Comparison of ENCODE assay signal across 13 cellular contexts in genomic region chr15:29039466-29040366, GRCh38.
DNase-seq lines count a peak whose midpoint lies in the region; ATAC-seq and TF ChIP-seq lines count a peak whose summit lies in the region.
"Had no signal": no experiment of that assay in that cellular context is flagged by ENCODE, and none has a peak within 500 bp of the region (broad histone marks: within the 10 kb centered on the region; RNA-seq: fewer than 3 reads in every experiment).

No MANE protein-coding gene starts in this region.

- DNase-seq in activated naive CD4-positive, alpha-beta T cell treated with anti-CD3 and anti-CD28 coated beads for 36 hours = peak; percentile 46
- DNase-seq in activated naive CD4-positive, alpha-beta T cell treated with Interleukin-2 at 50 U/mL for 16 hours = no peak
- peak; percentile 46 for DNase-seq in activated CD8-positive, alpha-beta T cell treated with anti-CD3 and anti-CD28 coated beads, Interleukin-2, amount 10 ng/mL, durations not matched to agents 7 days and 5 days
- DNase-seq in glutamatergic neuron (no peak), NCI-H128 (lab: John Stamatoyannopoulos, UW; ENCODE audit: unreplicated experiment) (no peak), NCI-H2107 (lab: John Stamatoyannopoulos, UW) (no peak)
- peak; percentile 41 for DNase-seq in stimulated activated naive CD8-positive, alpha-beta T cell treated with anti-CD3 and anti-CD28 coated beads, Interleukin-15, Interleukin-2, amounts not matched to agents 100 U/mL and 50 U/mL, for 24 hours
- DNase-seq: Calu3, GF-D8, NCI-H1092 treated with DMSO at 0.1 percent for 48 hours, NCI-H446, sigmoid colon had no signal

- peaks cover 1% of the 10 kb centered on the region for H3K36me3 Mint-ChIP-seq in activated naive CD4-positive, alpha-beta T cell treated with anti-CD3 and anti-CD28 coated beads for 36 hours (ENCODE audit: low read depth)
- peaks cover 6% of the 10 kb centered on the region for H3K36me3 Mint-ChIP-seq in activated CD8-positive, alpha-beta T cell treated with anti-CD3 and anti-CD28 coated beads, Interleukin-2, amount 10 ng/mL, durations not matched to agents 7 days and 5 days (ENCODE audit: low read depth)
- no peaks in the 10 kb centered on the region for H3K36me3 Mint-ChIP-seq in glutamatergic neuron (ENCODE audit: unreplicated experiment)

- H3K27me3 Mint-ChIP-seq in activated naive CD4-positive, alpha-beta T cell treated with anti-CD3 and anti-CD28 coated beads for 36 hours (ENCODE audit: low read depth) = no peaks in the 10 kb centered on the region
- no peaks in the 10 kb centered on the region for H3K27me3 Mint-ChIP-seq in activated CD8-positive, alpha-beta T cell treated with anti-CD3 and anti-CD28 coated beads, Interleukin-2, amount 10 ng/mL, durations not matched to agents 7 days and 5 days (ENCODE audit: low read depth)
- peaks cover 10% of the 10 kb centered on the region for H3K27me3 Mint-ChIP-seq in glutamatergic neuron (ENCODE audit: unreplicated experiment)

- H3K9me3 Mint-ChIP-seq in activated naive CD4-positive, alpha-beta T cell treated with anti-CD3 and anti-CD28 coated beads for 36 hours = no peaks in the 10 kb centered on the region
- no peaks in the 10 kb centered on the region for H3K9me3 Mint-ChIP-seq in activated CD8-positive, alpha-beta T cell treated with anti-CD3 and anti-CD28 coated beads, Interleukin-2, amount 10 ng/mL, durations not matched to agents 7 days and 5 days (ENCODE audit: insufficient read depth)
- H3K9me3 Mint-ChIP-seq in glutamatergic neuron (ENCODE audit: unreplicated experiment) = peaks cover 4% of the 10 kb centered on the region

- no peak overlapping the region for H3K27ac Mint-ChIP-seq in activated naive CD4-positive, alpha-beta T cell treated with anti-CD3 and anti-CD28 coated beads for 36 hours
- peak overlapping the region; percentile 77 for H3K27ac Mint-ChIP-seq in activated CD8-positive, alpha-beta T cell treated with anti-CD3 and anti-CD28 coated beads, Interleukin-2, amount 10 ng/mL, durations not matched to agents 7 days and 5 days
- H3K27ac Mint-ChIP-seq in glutamatergic neuron (ENCODE audit: unreplicated experiment) = peak overlapping the region; percentile 33

- CTCF ChIA-PET in activated naive CD4-positive, alpha-beta T cell treated with anti-CD3 and anti-CD28 coated beads for 36 hours (lab: Charles Lee) = interaction anchor here (1.1 to 1.7 kb wide), 3 partner anchors 48 to 64 kb away, joined by 3 read pairs; no protein-coding TSS in a partner anchor
- CTCF ChIA-PET in activated CD8-positive, alpha-beta T cell treated with anti-CD3 and anti-CD28 coated beads, Interleukin-2, amount 10 ng/mL, durations not matched to agents 7 days and 5 days (lab: Charles Lee) = interaction anchor here (1.0 to 2.4 kb wide), 4 partner anchors 11 to 64 kb away, joined by 3 to 13 read pairs (median 9); no protein-coding TSS in a partner anchor

- intact Hi-C loops in activated naive CD4-positive, alpha-beta T cell treated with anti-CD3 and anti-CD28 coated beads for 36 hours (cut with micrococcal nuclease) = loop anchor here (10.0 kb wide), 1 partner anchor 225 kb away; the partner anchor contains the start of gene NSMCE3

- no peak overlapping the region for H3K4me3 Mint-ChIP-seq in activated naive CD4-positive, alpha-beta T cell treated with anti-CD3 and anti-CD28 coated beads for 36 hours
- peak overlapping the region; percentile 53 for H3K4me3 Mint-ChIP-seq in activated CD8-positive, alpha-beta T cell treated with anti-CD3 and anti-CD28 coated beads, Interleukin-2, amount 10 ng/mL, durations not matched to agents 7 days and 5 days
- no peak overlapping the region for H3K4me3 Mint-ChIP-seq in glutamatergic neuron (ENCODE audit: unreplicated experiment)

- peak; percentile 75 for ATAC-seq in activated CD8-positive, alpha-beta T cell treated with anti-CD3 and anti-CD28 coated beads, Interleukin-2, amount 10 ng/mL, durations not matched to agents 7 days and 5 days
- peak; percentile 77 for ATAC-seq in stimulated activated naive CD8-positive, alpha-beta T cell treated with anti-CD3 and anti-CD28 coated beads, Interleukin-15, Interleukin-2, amounts not matched to agents 100 U/mL and 50 U/mL, for 24 hours
- no peak for ATAC-seq in HG02623 (IDR thresholded peaks at IDR 0.05; ENCODE audit: unreplicated experiment)

- peaks cover 62% of the 10 kb centered on the region for H3K4me1 Mint-ChIP-seq in activated naive CD4-positive, alpha-beta T cell treated with anti-CD3 and anti-CD28 coated beads for 36 hours (ENCODE audit: low read depth)
- H3K4me1 Mint-ChIP-seq in activated CD8-positive, alpha-beta T cell treated with anti-CD3 and anti-CD28 coated beads, Interleukin-2, amount 10 ng/mL, durations not matched to agents 7 days and 5 days (ENCODE audit: low read depth) = peaks cover 47% of the 10 kb centered on the region
- H3K4me1 Mint-ChIP-seq in glutamatergic neuron (ENCODE audit: low read depth, unreplicated experiment) = peaks cover 32% of the 10 kb centered on the region

- TF ChIP-seq CTCF in glutamatergic neuron (IDR thresholded peaks at IDR 0.05; ENCODE audit: partially characterized antibody, unreplicated experiment) = no peak

- POLR2A ChIA-PET in activated CD8-positive, alpha-beta T cell treated with anti-CD3 and anti-CD28 coated beads, Interleukin-2, amount 10 ng/mL, durations not matched to agents 7 days and 5 days (lab: Charles Lee) = no interaction called here

Comparison
In these comparisons a context has a peak if more than half of its experiments do, and no peak if none do; other contexts are left out.
1. DNase-seq: peak in activated naive CD4-positive, alpha-beta T cell treated with anti-CD3 and anti-CD28 coated beads for 36 hours (single experiment), activated CD8-positive, alpha-beta T cell treated with anti-CD3 and anti-CD28 coated beads, Interleukin-2, amount 10 ng/mL, durations not matched to agents 7 days and 5 days (single experiment) and stimulated activated naive CD8-positive, alpha-beta T cell treated with anti-CD3 and anti-CD28 coated beads, Interleukin-15, Interleukin-2, amounts not matched to agents 100 U/mL and 50 U/mL, for 24 hours (single experiment); none in activated naive CD4-positive, alpha-beta T cell treated with Interleukin-2 at 50 U/mL for 16 hours (single experiment), glutamatergic neuron (single experiment), NCI-H128 (single experiment) and NCI-H2107 (single experiment).